Comparison of ENCODE assay signal across 32 cellular contexts in the genomic region with DNA sequence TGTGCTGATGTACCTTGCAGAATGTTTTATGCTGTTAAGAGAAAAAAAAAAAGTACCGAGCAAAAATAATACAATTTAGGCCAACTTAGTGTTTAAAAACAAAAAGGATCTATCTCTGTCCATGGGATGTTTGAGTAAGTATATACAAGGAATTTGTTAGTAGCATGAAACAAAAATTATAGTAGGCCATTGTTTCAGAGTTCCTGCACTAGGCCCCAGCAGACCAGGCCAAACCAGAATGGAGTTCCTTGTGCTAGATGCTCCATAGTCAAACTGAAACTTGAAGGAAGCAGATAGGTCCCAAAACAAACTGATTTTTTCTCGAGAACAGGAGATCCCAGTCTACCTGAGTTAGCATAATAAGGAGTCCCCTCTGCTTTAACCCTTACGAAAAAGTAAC.
"Had no signal": no experiment of that assay in that cellular context is flagged by ENCODE, and none has a peak within 500 bp of the region (broad histone marks: within the 10 kb centered on the region; RNA-seq: fewer than 3 reads in every experiment).

No MANE protein-coding gene starts in this region.

- H3K9me3 ChIP-seq: Peyer's patch had no signal

- H3K27me3 Mint-ChIP-seq: activated CD4-positive, alpha-beta memory T cell treated with anti-CD3 and anti-CD28 coated beads, Interleukin-2, amount 10 ng/mL, durations not matched to agents 7 days and 5 days; activated CD8-positive, alpha-beta memory T cell treated with anti-CD3 and anti-CD28 coated beads, Interleukin-2, amount 10 ng/mL, durations not matched to agents 7 days and 5 days; central memory CD8-positive, alpha-beta T cell had no signal

- H3K9me3 Mint-ChIP-seq: activated CD4-positive, alpha-beta memory T cell treated with anti-CD3 and anti-CD28 coated beads, Interleukin-2, amount 10 ng/mL, durations not matched to agents 7 days and 5 days; activated naive CD4-positive, alpha-beta T cell treated with anti-CD3 and anti-CD28 coated beads for 36 hours; activated naive CD4-positive, alpha-beta T cell treated with anti-CD3 and anti-CD28 coated beads, Interleukin-2, amount 50 U/mL, for 72 hours; activated T-helper 2 cell treated with anti-CD3 and anti-CD28 coated beads, Interferon-gamma antibody, Interleukin-2, Interleukin-4, amounts not matched to agents 10 μg/mL and 5 μg/mL and 100 μg/mL, durations not matched to agents 14 hours and 24 hours and 36 hours; central memory CD8-positive, alpha-beta T cell had no signal

- H3K27ac Mint-ChIP-seq: activated CD4-positive, alpha-beta memory T cell treated with anti-CD3 and anti-CD28 coated beads, Interleukin-2, amount 10 ng/mL, durations not matched to agents 7 days and 5 days; activated CD8-positive, alpha-beta memory T cell treated with anti-CD3 and anti-CD28 coated beads, Interleukin-2, amount 10 ng/mL, durations not matched to agents 7 days and 5 days; activated naive CD4-positive, alpha-beta T cell treated with anti-CD3 and anti-CD28 coated beads, Interleukin-2, amount 50 U/mL, for 72 hours; activated T-helper 2 cell treated with anti-CD3 and anti-CD28 coated beads, Interferon-gamma antibody, Interleukin-2, Interleukin-4, amounts not matched to agents 10 μg/mL and 5 μg/mL and 100 μg/mL, durations not matched to agents 14 hours and 24 hours and 36 hours had no signal

- H3K4me3 Mint-ChIP-seq: activated CD4-positive, alpha-beta memory T cell treated with anti-CD3 and anti-CD28 coated beads, Interleukin-2, amount 10 ng/mL, durations not matched to agents 7 days and 5 days; activated CD8-positive, alpha-beta memory T cell treated with anti-CD3 and anti-CD28 coated beads, Interleukin-2, amount 10 ng/mL, durations not matched to agents 7 days and 5 days; activated naive CD4-positive, alpha-beta T cell treated with anti-CD3 and anti-CD28 coated beads for 36 hours; central memory CD8-positive, alpha-beta T cell had no signal

- H3K27ac ChIP-seq: brain microvascular endothelial cell, Peyer's patch, WERI-Rb-1 had no signal

- H3K4me3 ChIP-seq: Peyer's patch had no signal

- H3K27me3 ChIP-seq: brain microvascular endothelial cell, Peyer's patch had no signal

- H3K4me1 ChIP-seq: Peyer's patch had no signal

- ATAC-seq: activated CD8-positive, alpha-beta memory T cell treated with anti-CD3 and anti-CD28 coated beads, Interleukin-2, amount 10 ng/mL, durations not matched to agents 7 days and 5 days; activated naive CD4-positive, alpha-beta T cell treated with anti-CD3 and anti-CD28 coated beads, Interleukin-2, amount 50 U/mL, for 72 hours had no signal

- DNase-seq: activated CD4-positive, alpha-beta memory T cell treated with anti-CD3 and anti-CD28 coated beads, Interleukin-2, amount 10 ng/mL, durations not matched to agents 7 days and 5 days; activated CD4-positive, alpha-beta T cell treated with anti-CD3 and anti-CD28 coated beads for 1 hour; activated CD4-positive, alpha-beta T cell treated with anti-CD3 and anti-CD28 coated beads for 48 hours; activated CD4-positive, CD25-positive, alpha-beta regulatory T cell; activated CD8-positive, alpha-beta memory T cell treated with anti-CD3 and anti-CD28 coated beads for 24 hours; activated CD8-positive, alpha-beta memory T cell treated with anti-CD3 and anti-CD28 coated beads, Interleukin-2, amount 10 ng/mL, durations not matched to agents 7 days and 5 days; activated CD8-positive, alpha-beta memory T cell treated with anti-CD3 and anti-CD28 coated beads, Interleukin-2, amount 50 U/mL, for 48 hours; activated gamma-delta T cell; activated naive CD4-positive, alpha-beta T cell treated with anti-CD3 and anti-CD28 coated beads for 36 hours; amniotic stem cell; aorta; brain microvascular endothelial cell; Karpas-422; KBM-7; NCI-H1105; NCI-H1436; NCI-H1694; NCI-H1930; NCI-H2081 treated with DMSO at 0.1 percent for 48 hours; NCI-H226; NCI-H446 treated with DMSO at 0.1 percent for 48 hours; NCI-H524; Peyer's patch; RPMI8226; SHP77 treated with DMSO at 0.1 percent for 48 hours; SW 1271; T-helper 1 cell; T1000; WERI-Rb-1 had no signal
